Comparison of ENCODE assay signal across 12 cellular contexts in genomic region chr14:50018236-50019210, GRCh38.
DNase-seq lines count a peak whose midpoint lies in the region; ATAC-seq, FAIRE-seq and TF ChIP-seq lines count a peak whose summit lies in the region.
"Had no signal": no experiment of that assay in that cellular context is flagged by ENCODE, and none has a peak within 500 bp of the region (broad histone marks: within the 10 kb centered on the region; RNA-seq: fewer than 3 reads in every experiment).

No MANE protein-coding gene starts in this region.

- H4K20me1 ChIP-seq in PC-9 (ENCODE audit: insufficient read depth) (no peaks in the 10 kb centered on the region), endothelial cell of umbilical vein (replicated peaks; ENCODE audit: control insufficient read depth, extremely low read depth, insufficient read depth, low read length) (no peaks in the 10 kb centered on the region)

- BruUV-seq in PC-9 (replicated peaks; lab: Mats Ljungman, UMichigan) = no TSS peak
- BruUV-seq in endothelial cell of umbilical vein (replicated peaks; lab: Mats Ljungman, UMichigan) = no TSS peak

- H2AFZ ChIP-seq in PC-9 (no peak overlapping the region), endothelial cell of umbilical vein (ENCODE audit: low read depth, low read length) (no peak overlapping the region)

- WGBS in right lobe of liver (ENCODE audit: insufficient coverage, low coverage, low lambda C conversion rate, missing lambda C conversion rate) = 34% methylated on average over 12 of the region's 12 CpGs

- H3K27ac ChIP-seq in PC-9 (peak overlapping the region; percentile 72), endothelial cell of umbilical vein (ENCODE audit: insufficient read depth, low read depth, low read length) (no peak overlapping the region), right lobe of liver (peak overlapping the region; percentile 61 to 85 (median 72)), upper lobe of right lung (no peak overlapping the region)

- no peaks in the 10 kb centered on the region for H3K9me2 ChIP-seq in PC-9 (ENCODE audit: insufficient read depth)

- H3K4me3 ChIP-seq in PC-9 (no peak overlapping the region), endothelial cell of umbilical vein (replicated peaks in 1 of 3; ENCODE audit: insufficient read depth in 1 of 3, low read depth in 1 of 3, low read length in 3 of 3) (no peak overlapping the region), right lobe of liver (no peak overlapping the region), upper lobe of right lung (no peak overlapping the region)

- H3K79me2 ChIP-seq in PC-9 (ENCODE audit: low read depth) (no peaks in the 10 kb centered on the region), endothelial cell of umbilical vein (ENCODE audit: control insufficient read depth, insufficient read depth, low read length) (no peaks in the 10 kb centered on the region)

- H3K4me2 ChIP-seq in PC-9 = peak overlapping the region; percentile 41
- no peak overlapping the region for H3K4me2 ChIP-seq in endothelial cell of umbilical vein (ENCODE audit: insufficient read depth, low read length)

- intact Hi-C loops in PC-9 (cut with micrococcal nuclease; ENCODE audit: unreplicated experiment) = no loop called here
- intact Hi-C loops in endothelial cell of umbilical vein (cut with micrococcal nuclease) = no loop called here
- intact Hi-C loops in right lobe of liver (cut with DNase I) = no loop called here
- intact Hi-C loops in upper lobe of right lung (cut with DNase I) = no loop called here

- ATAC-seq in right lobe of liver (peak; percentile 88 to 93 (median 90)), upper lobe of right lung (peak; percentile 76)

- H3K36me3 ChIP-seq in PC-9 (ENCODE audit: low read depth) (no peaks in the 10 kb centered on the region), endothelial cell of umbilical vein (ENCODE audit: control insufficient read depth in 2 of 2, extremely low read depth in 1 of 2, insufficient read depth in 2 of 2, low read length in 2 of 2) (no peaks in the 10 kb centered on the region), right lobe of liver (no peaks in the 10 kb centered on the region), upper lobe of right lung (no peaks in the 10 kb centered on the region)

- peak; percentile 43 for FAIRE-seq in endothelial cell of umbilical vein (lab: Jason Lieb, UNC)
- FAIRE-seq: H1 had no signal

- dilution Hi-C loops in endothelial cell of umbilical vein (cut with MboI; ENCODE audit: extremely low pct_ligation_motif_present, low sequenced_read_pairs) = no loop called here

- peaks cover 53% of the 10 kb centered on the region for H3K4me1 ChIP-seq in PC-9 (replicated peaks; ENCODE audit: insufficient read depth)
- no peaks in the 10 kb centered on the region for H3K4me1 ChIP-seq in endothelial cell of umbilical vein (ENCODE audit: control insufficient read depth, extremely low read depth, insufficient read depth, low read length)
- H3K4me1 ChIP-seq in right lobe of liver = peaks cover 0 to 23% (median 9%) of the 10 kb centered on the region in 4 donors
- H3K4me1 ChIP-seq in upper lobe of right lung = peaks cover 11% of the 10 kb centered on the region

- no peak overlapping the region for H3K9ac ChIP-seq in endothelial cell of umbilical vein (replicated peaks; ENCODE audit: extremely low read depth, insufficient read depth, low read length)

- CTCF ChIA-PET in PC-9 (lab: Charles Lee) (interaction anchor here (0.6 kb wide), 1 partner anchor 63 kb away, joined by 7 read pairs; no protein-coding TSS in a partner anchor), endothelial cell of umbilical vein (lab: Charles Lee) (interaction anchor here (0.7 to 2.2 kb wide), 7 partner anchors 9 to 156 kb away, joined by 3 to 5 read pairs (median 3); no protein-coding TSS in a partner anchor)

- no peaks in the 10 kb centered on the region for H3K9me1 ChIP-seq in endothelial cell of umbilical vein (replicated peaks; ENCODE audit: control insufficient read depth, extremely low read depth, insufficient read depth, low read length)

- TF ChIP-seq CTCF in PC-9 (conservative IDR thresholded peaks at IDR 0.05) = no peak
- TF ChIP-seq CTCF in endothelial cell of umbilical vein (IDR thresholded peaks at IDR 0.05; ENCODE audit: extremely low read depth in 1 of 2, insufficient read depth in 1 of 2, low read depth in 1 of 2, low read length in 2 of 2) = no peak
- no peak for TF ChIP-seq CTCF in right lobe of liver (IDR thresholded peaks at IDR 0.05)
- no peak for TF ChIP-seq CTCF in upper lobe of right lung (IDR thresholded peaks at IDR 0.05)

- H3F3A ChIP-seq in PC-9 (ENCODE audit: insufficient read depth, low read depth) = peaks cover 43% of the 10 kb centered on the region

- POLR2A ChIA-PET in PC-9 (lab: Charles Lee; ENCODE audit: unreplicated experiment) (no interaction called here), endothelial cell of umbilical vein (lab: Charles Lee) (interaction anchor here (1.1 kb wide), 1 partner anchor 18 kb away, joined by 3 read pairs; no protein-coding TSS in a partner anchor)

- DNase-seq in PC-9 = peak; percentile 43 to 88
- peak; percentile 20 for DNase-seq in endothelial cell of umbilical vein (ENCODE audit: low read depth, low spot score)
- peak; percentile 62 to 81 (median 78) for DNase-seq in right lobe of liver
- no peak for DNase-seq in upper lobe of right lung
- DNase-seq in activated effector memory CD4-positive, alpha-beta T cell treated with Interleukin-2 at 50 U/mL for 16 hours = no peak
- DNase-seq in SHP77 treated with DMSO at 0.1 percent for 48 hours (lab: John Stamatoyannopoulos, UW) = no peak
- DNase-seq in NCI-H82 treated with DMSO at 0.1 percent for 48 hours (lab: John Stamatoyannopoulos, UW; ENCODE audit: unreplicated experiment) = no peak
- DNase-seq: activated T-cell treated with anti-CD3 and anti-CD28 coated beads, Interleukin-2, amount 50 U/mL, for 1 hour; central memory CD4-positive, alpha-beta T cell; DMS79; NK-92 treated with Interleukin-12 subunit alpha and Interleukin-12 subunit beta, amount 100 ng/mL, for 24 hours had no signal

- TF ChIP-seq POLR2A in endothelial cell of umbilical vein (IDR thresholded peaks at IDR 0.05; ENCODE audit: low read depth, low read length) = no peak
- TF ChIP-seq POLR2A in right lobe of liver (IDR thresholded peaks at IDR 0.05) = no peak

- no peaks in the 10 kb centered on the region for H3K27me3 ChIP-seq in PC-9 (ENCODE audit: insufficient read depth, low read depth)
- peaks cover 0 to 6% of the 10 kb centered on the region in 2 experiments for H3K27me3 ChIP-seq in endothelial cell of umbilical vein (ENCODE audit: control insufficient read depth in 2 of 2, insufficient read depth in 2 of 2, low read length in 2 of 2)
- H3K27me3 ChIP-seq in right lobe of liver = no peaks in the 10 kb centered on the region
- no peaks in the 10 kb centered on the region for H3K27me3 ChIP-seq in upper lobe of right lung

- 0 out of 2 replicates have a peak, but pooled peaks cover 5% of the 10 kb centered on the region for H3K9me3 ChIP-seq in PC-9 (ENCODE audit: insufficient read depth, low read depth)
- H3K9me3 ChIP-seq in endothelial cell of umbilical vein (replicated peaks; ENCODE audit: control insufficient read depth, insufficient read depth, low read length) = no peaks in the 10 kb centered on the region
- H3K9me3 ChIP-seq in right lobe of liver = no peaks in the 10 kb centered on the region
- H3K9me3 ChIP-seq in upper lobe of right lung = peaks cover 8% of the 10 kb centered on the region

TF ChIP-seq in endothelial cell of umbilical vein, 7 proteins besides CTCF, POLR2A, EP300 and RAD21:
- TF ChIP-seq JUN (IDR thresholded peaks at IDR 0.05; ENCODE audit: borderline replicate concordance, insufficient read depth, insufficient read length, low read depth) (no peak), POLR2AphosphoS5 (IDR thresholded peaks at IDR 0.05; ENCODE audit: insufficient read depth, low read depth, low read length) (no peak), MAX (IDR thresholded peaks at IDR 0.05; ENCODE audit: insufficient read depth, insufficient read length) (no peak), MYC (IDR thresholded peaks at IDR 0.05; ENCODE audit: low read depth, low read length) (no peak)

Comparison
In these comparisons a context has a peak if more than half of its experiments do, and no peak if none do; other contexts are left out.
1. DNase-seq: peak in PC-9 (2 of 2), endothelial cell of umbilical vein (single experiment) and right lobe of liver (3 of 3); none in upper lobe of right lung (single experiment), activated effector memory CD4-positive, alpha-beta T cell treated with Interleukin-2 at 50 U/mL for 16 hours (single experiment), SHP77 treated with DMSO at 0.1 percent for 48 hours (single experiment) and NCI-H82 treated with DMSO at 0.1 percent for 48 hours (single experiment).
2. H3K27ac ChIP-seq: peak in PC-9 (single experiment) and right lobe of liver (3 of 3); none in endothelial cell of umbilical vein (single experiment) and upper lobe of right lung (single experiment).